Comparison of ENCODE assay signal across 3 cellular contexts in genomic region chr10:133493562-133493961, GRCh38. TPM values are rescaled to one million over a fixed set of nuclear protein-coding genes. Genes with fewer than 3 reads are reported as not detected.
"Had no signal": no experiment of that assay in that cellular context is flagged by ENCODE, and none has a peak within 500 bp of the region (broad histone marks: within the 10 kb centered on the region; RNA-seq: fewer than 3 reads in every experiment).

No MANE protein-coding gene starts in this region.

RNA-seq across cellular contexts. Expression of gene CYP2E1, which starts 33.6 kb away (rescaled TPM):
- total RNA-seq: MCF 10A, RPMI7951, SK-MEL-5 had no signal
